In genomic region chr11:1931326-1931725, GRCh38 we compare ENCODE assay signal across 2 cellular contexts.
TF ChIP-seq lines count a peak whose summit lies in the region.

No MANE protein-coding gene starts in this region.

TF ChIP-seq in SK-N-SH, 30 proteins besides CTCF, POLR2A, EP300 and RAD21 (continued from another document):
- TF ChIP-seq ZBTB33 (IDR thresholded peaks at IDR 0.05; ENCODE audit: borderline replicate concordance, low read depth) (no peak), USF1 (IDR thresholded peaks at IDR 0.05; ENCODE audit: borderline replicate concordance, low read depth) (no peak), SIN3A (IDR thresholded peaks at IDR 0.05; ENCODE audit: borderline replicate concordance, low read depth, low read length) (no peak), TAF1 (IDR thresholded peaks at IDR 0.05; ENCODE audit: borderline replicate concordance, low read depth, low read length) (no peak), FOXM1 (IDR thresholded peaks at IDR 0.05; ENCODE audit: low read depth) (no peak), IRF3 (IDR thresholded peaks at IDR 0.05; ENCODE audit: low read depth, low read length) (no peak)

TF ChIP-seq in SK-N-SH treated with all-trans-retinoic acid at 6 μM for 48 hours, 23 proteins besides CTCF, POLR2A, EP300 and RAD21:
- no peak for TF ChIP-seq TSHZ2 (CRISPR knock-in tag; IDR thresholded peaks at IDR 0.05)
